ENCODE assay signal across 8 cellular contexts in genomic region chr9:113622600-113623400, GRCh38.
DNase-seq lines count a peak whose midpoint lies in the region; ATAC-seq, FAIRE-seq and TF ChIP-seq lines count a peak whose summit lies in the region.

No MANE protein-coding gene starts in this region.

- TF ChIP-seq POLR2A in A549 (IDR thresholded peaks at IDR 0.05; ENCODE audit: low read length), result no peak

- H3K4me1 ChIP-seq in A549 (peaks cover 43% of the 10 kb centered on the region), endodermal cell (ENCODE audit: control insufficient read depth, insufficient read depth, low read length) (peaks cover 23% of the 10 kb centered on the region), skeletal muscle satellite cell (ENCODE audit: control insufficient read depth, insufficient read depth, low read length) (peaks cover 62% of the 10 kb centered on the region)
- no peaks in the 10 kb centered on the region for H3K4me1 ChIP-seq in CD4-positive, alpha-beta memory T cell (ENCODE audit: insufficient read depth, low read length)

- no peaks in the 10 kb centered on the region for H3K36me3 ChIP-seq in endodermal cell (ENCODE audit: control insufficient read depth, insufficient read depth, low read length)
- H3K36me3 ChIP-seq in skeletal muscle satellite cell (ENCODE audit: insufficient read depth, low read length), result no peaks in the 10 kb centered on the region
- H3K36me3 ChIP-seq in CD4-positive, alpha-beta memory T cell (ENCODE audit: insufficient read depth, low read length), result no peaks in the 10 kb centered on the region

- peak; percentile 80 to 82 for ATAC-seq in A549
- ATAC-seq in GM18508 (IDR thresholded peaks at IDR 0.05; ENCODE audit: insufficient read depth, unreplicated experiment), result peak; percentile 77
- peak; percentile 88 for ATAC-seq in HG02840 (IDR thresholded peaks at IDR 0.05; ENCODE audit: low FRiP score, unreplicated experiment)

- FAIRE-seq in A549 (lab: Jason Lieb, UNC), result no peak
- FAIRE-seq in RCC 7860 (lab: Jason Lieb, UNC), result peak; percentile 98

- peaks cover 4% of the 10 kb centered on the region for H3K27me3 Mint-ChIP-seq in endodermal cell (ENCODE audit: insufficient read depth)
- H3K27me3 Mint-ChIP-seq in CD4-positive, alpha-beta memory T cell, result peaks cover 3 to 9% of the 10 kb centered on the region in 2 donors

- peaks cover 44% of the 10 kb centered on the region for H3K4me1 Mint-ChIP-seq in endodermal cell
- H3K4me1 Mint-ChIP-seq in CD4-positive, alpha-beta memory T cell, result no peaks in the 10 kb centered on the region

- no peaks in the 10 kb centered on the region for H3K9me3 Mint-ChIP-seq in endodermal cell
- H3K9me3 Mint-ChIP-seq in CD4-positive, alpha-beta memory T cell, result no peaks in the 10 kb centered on the region

- TF ChIP-seq RAD21 in A549 (conservative IDR thresholded peaks at IDR 0.05 in 1 of 2, IDR thresholded peaks at IDR 0.05 in 1 of 2), result no peak

- intact Hi-C loops in CD4-positive, alpha-beta memory T cell (cut with micrococcal nuclease), result no loop called here

- CTCF ChIA-PET in A549 (lab: Yijun Ruan, JAX), result interaction anchor here (1.0 to 10.9 kb wide), 7 partner anchors 10 to 177 kb away, joined by 3 to 120 read pairs (median 6); no protein-coding TSS in a partner anchor
- CTCF ChIA-PET in CD4-positive, alpha-beta memory T cell (lab: Charles Lee; ENCODE audit: partially characterized antibody), result no interaction called here

- no peak for TF ChIP-seq EP300 in A549 (IDR thresholded peaks at IDR 0.05)

- H3K4me3 ChIP-seq in A549 (no peak overlapping the region), endodermal cell (ENCODE audit: low read length) (no peak overlapping the region), skeletal muscle satellite cell (ENCODE audit: low read length) (no peak overlapping the region)
- H3K4me3 ChIP-seq in CD4-positive, alpha-beta memory T cell (ENCODE audit: low read length in 2 of 2), result no peak overlapping the region

- peak; percentile 60 to 74 for DNase-seq in A549 (ENCODE audit: low read depth in 1 of 2, low spot score in 1 of 2)
- peak; percentile 96 for DNase-seq in RCC 7860 (ENCODE audit: low spot score)
- peak; percentile 96 for DNase-seq in endodermal cell
- DNase-seq in CD4-positive, alpha-beta memory T cell, result no peak
- no peak for DNase-seq in NCI-H128 (lab: John Stamatoyannopoulos, UW; ENCODE audit: unreplicated experiment)

- POLR2A ChIA-PET in A549 (lab: Yijun Ruan, JAX), result interaction anchor here (0.8 kb wide), 1 partner anchor 20 kb away, joined by 7 read pairs; no protein-coding TSS in a partner anchor
- POLR2A ChIA-PET in CD4-positive, alpha-beta memory T cell (lab: Charles Lee; ENCODE audit: partially characterized antibody), result no interaction called here

- peak overlapping the region; percentile 30 to 77; a peak in 5 of 6 replicates for H3K27ac ChIP-seq in A549
- H3K27ac ChIP-seq in endodermal cell (ENCODE audit: low read depth, low read length), result no peak overlapping the region
- no peak overlapping the region for H3K27ac ChIP-seq in CD4-positive, alpha-beta memory T cell (ENCODE audit: low read depth, low read length)

- WGBS in A549 (ENCODE audit: missing lambda C conversion rate), result 42% methylated on average over 5 of the region's 8 CpGs
- WGBS in endodermal cell (ENCODE audit: insufficient coverage in 1 of 2, insufficient read length in 1 of 2), 2 experiments, result 50 to 52% methylated on average over 2 to 8 of the region's 8 CpGs

- H3K4me3 Mint-ChIP-seq in endodermal cell, result no peak overlapping the region
- H3K4me3 Mint-ChIP-seq in CD4-positive, alpha-beta memory T cell, result no peak overlapping the region

- H3K9me3 ChIP-seq in A549 (no peaks in the 10 kb centered on the region), endodermal cell (ENCODE audit: control insufficient read depth, low read length) (no peaks in the 10 kb centered on the region), skeletal muscle satellite cell (replicated peaks; ENCODE audit: low read length) (no peaks in the 10 kb centered on the region)
- H3K9me3 ChIP-seq in CD4-positive, alpha-beta memory T cell (ENCODE audit: control insufficient read depth in 1 of 2, low read length in 2 of 2), result no peaks in the 10 kb centered on the region

- H3K4me2 ChIP-seq in A549, result peak overlapping the region; percentile 41
- peak overlapping the region; percentile 17 for H3K4me2 ChIP-seq in skeletal muscle satellite cell (ENCODE audit: low read length)

- H3K27me3 ChIP-seq in endodermal cell (ENCODE audit: control insufficient read depth, insufficient read depth, low read length, poor library complexity, severe bottlenecking), result no peaks in the 10 kb centered on the region
- no peaks in the 10 kb centered on the region for H3K27me3 ChIP-seq in skeletal muscle satellite cell (ENCODE audit: control insufficient read depth, insufficient read depth, low read length)
- no peaks in the 10 kb centered on the region for H3K27me3 ChIP-seq in CD4-positive, alpha-beta memory T cell (ENCODE audit: insufficient read depth, low read length)

- TF ChIP-seq CTCF in A549 (IDR thresholded peaks at IDR 0.05) (no peak), endodermal cell (conservative IDR thresholded peaks at IDR 0.05) (no peak)

- no peaks in the 10 kb centered on the region for H3K36me3 Mint-ChIP-seq in endodermal cell (ENCODE audit: low read depth)
- no peaks in the 10 kb centered on the region for H3K36me3 Mint-ChIP-seq in CD4-positive, alpha-beta memory T cell

- peak overlapping the region; percentile 97 for H3K27ac Mint-ChIP-seq in endodermal cell
- no peak overlapping the region for H3K27ac Mint-ChIP-seq in CD4-positive, alpha-beta memory T cell

- H3K9ac ChIP-seq in endodermal cell (ENCODE audit: extremely low read depth, low read length, poor library complexity, severe bottlenecking) (no peak overlapping the region), skeletal muscle satellite cell (ENCODE audit: low read depth, low read length) (peak overlapping the region; percentile 78)

TF ChIP-seq in A549, 52 proteins besides CTCF, POLR2A, EP300 and RAD21:
- TF ChIP-seq MAZ (IDR thresholded peaks at IDR 0.05; ENCODE audit: borderline replicate concordance, low read depth, low read length) (no peak), USF2 (IDR thresholded peaks at IDR 0.05) (peak; percentile 53; the same call in 1 of the 2 replicates), FOSL2 (IDR thresholded peaks at IDR 0.05) (no peak), FOSL2 (CRISPR knock-in tag; IDR thresholded peaks at IDR 0.05) (peak; percentile 51)

Comparison
In these comparisons a context has a peak if more than half of its experiments do, and no peak if none do; other contexts are left out.
1. DNase-seq: peak in A549 (2 of 2), RCC 7860 (single experiment) and endodermal cell (single experiment); none in CD4-positive, alpha-beta memory T cell (0 of 5) and NCI-H128 (single experiment).
2. H3K27ac ChIP-seq: peak in A549 (2 of 2); none in endodermal cell (single experiment) and CD4-positive, alpha-beta memory T cell (single experiment).
3. Peak in every context shown above with its lines, with median percentiles within 50 percentile points of each other: ATAC-seq.